In the genomic region with DNA sequence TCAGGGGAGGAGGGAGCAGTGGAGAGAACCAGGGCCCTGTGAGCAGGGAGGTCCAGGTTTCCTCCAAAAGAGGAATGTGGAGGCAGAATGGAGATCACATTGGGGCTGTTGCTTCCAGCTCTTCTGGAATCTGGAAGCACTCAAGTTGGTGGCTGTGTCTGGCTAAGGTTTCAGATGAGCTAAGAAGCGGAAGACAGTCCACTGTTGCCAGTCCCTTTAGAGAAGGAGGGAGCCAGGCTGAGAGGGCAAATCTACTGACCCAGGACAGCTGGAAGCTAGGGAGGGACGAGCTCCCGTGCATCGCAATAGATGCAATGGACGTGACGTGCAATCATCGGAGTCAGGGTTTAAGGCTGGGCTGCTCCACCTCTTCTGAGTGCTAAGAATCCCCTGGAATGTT, we compare ENCODE assay signal across 12 cellular contexts.
A peak's percentile ranks its signal among the peaks of the same experiment; 100 is the strongest.
DNase-seq lines count a peak whose midpoint lies in the region; TF ChIP-seq lines count a peak whose summit lies in the region.
"Had no signal": no experiment of that assay in that cellular context is flagged by ENCODE, and none has a peak within 500 bp of the region (broad histone marks: within the 10 kb centered on the region; RNA-seq: fewer than 3 reads in every experiment).

No MANE protein-coding gene starts in this region.

- H3K4me2 ChIP-seq in neuronal stem cell (ENCODE audit: insufficient read depth, low read length, poor library complexity, severe bottlenecking): no peak overlapping the region

- peak overlapping the region; percentile 25 for H3K9ac ChIP-seq in neuronal stem cell (ENCODE audit: low read depth, low read length, poor library complexity)
- H3K9ac ChIP-seq: BLaER1 treated with 17β-estradiol and CSF1 and Interleukin-3, amounts not matched to agents 10 nM and 100 nM had no signal

- no peak overlapping the region for H2AFZ ChIP-seq in neuronal stem cell (ENCODE audit: low read length)

- no peak overlapping the region for H2BK15ac ChIP-seq in neuronal stem cell (ENCODE audit: low read length)

- H2BK120ac ChIP-seq in neuronal stem cell (ENCODE audit: low read depth, low read length): no peak overlapping the region

- H3K27me3 ChIP-seq in H7 (ENCODE audit: control insufficient read depth, insufficient read depth, low read length) (no peaks in the 10 kb centered on the region; the same call in 1 of the 2 replicates), neuronal stem cell (ENCODE audit: control insufficient read depth in 3 of 3, insufficient read depth in 3 of 3, low read depth in 1 of 3, low read length in 3 of 3) (no peaks in the 10 kb centered on the region)
- H3K27me3 ChIP-seq: BLaER1 treated with 17β-estradiol and CSF1 and Interleukin-3, amounts not matched to agents 10 nM and 100 nM had no signal

- no peak overlapping the region for H3K27ac ChIP-seq in neuronal stem cell (replicated peaks; ENCODE audit: low read length)
- H3K27ac ChIP-seq: BLaER1 treated with 17β-estradiol and CSF1 and Interleukin-3, amounts not matched to agents 10 nM and 100 nM had no signal

- H3K4ac ChIP-seq in neuronal stem cell (ENCODE audit: low read length): no peak overlapping the region

- H2BK5ac ChIP-seq in neuronal stem cell (ENCODE audit: low read length): no peak overlapping the region

- WGBS in neuronal stem cell (ENCODE audit: extremely low coverage in 2 of 2, insufficient read length in 2 of 2, insufficient replicate concordance in 1 of 2), 2 donors: no CpG with 5 or more reads among the region's 7 CpGs

- peaks cover 0 to 3% of the 10 kb centered on the region in 2 donors for H3K9me3 ChIP-seq in neuronal stem cell (replicated peaks in 1 of 2; ENCODE audit: control insufficient read depth in 2 of 2, insufficient read depth in 1 of 2, low read depth in 1 of 2, low read length in 2 of 2)
- H3K9me3 ChIP-seq: Caco-2, HAP-1 had no signal

- H4K8ac ChIP-seq in neuronal stem cell (ENCODE audit: low read depth, low read length): no peak overlapping the region

- no peak overlapping the region for H2BK12ac ChIP-seq in neuronal stem cell (ENCODE audit: low read length)

- peak; percentile 8 for DNase-seq in H7
- DNase-seq in ecto neural progenitor cell (ENCODE audit: low spot score): peak; percentile 17
- peak; percentile 37 for DNase-seq in fibroblast of gingiva (ENCODE audit: low read depth)
- no peak for DNase-seq in neuronal stem cell (ENCODE audit: low spot score)
- DNase-seq in inferior parietal cortex (ENCODE audit: extremely low spot score): no peak
- DNase-seq in amniotic stem cell (lab: John Stamatoyannopoulos, UW): no peak
- no peak for DNase-seq in GM13977 (ENCODE audit: low spot score)
- no peak for DNase-seq in SHP77 treated with DMSO at 0.1 percent for 48 hours (lab: John Stamatoyannopoulos, UW)
- DNase-seq: Caco-2; CD4-positive, CD25-positive, alpha-beta regulatory T cell had no signal

- in situ Hi-C loops in GM13977 (cut with MboI; ENCODE audit: low pct_unique_long_range_greater_than_20kb, low sequenced_read_pairs, unreplicated experiment): no loop called here

- H3K14ac ChIP-seq in neuronal stem cell (ENCODE audit: low read length): peak overlapping the region; percentile 21

- H3K36me3 ChIP-seq in H7 (replicated peaks; ENCODE audit: control insufficient read depth, insufficient read depth, low read length) (no peaks in the 10 kb centered on the region), neuronal stem cell (replicated peaks in 1 of 2; ENCODE audit: control insufficient read depth in 2 of 2, insufficient read depth in 2 of 2, low read length in 2 of 2) (peaks cover 0 to 2% of the 10 kb centered on the region in 2 donors)
- H3K36me3 ChIP-seq: HAP-1 had no signal

- no peak overlapping the region for H2AK5ac ChIP-seq in neuronal stem cell (ENCODE audit: low read depth, low read length)

- no peak for TF ChIP-seq CTCF in GM13977 (IDR thresholded peaks at IDR 0.05; ENCODE audit: extremely low read depth, insufficient read depth, missing control alignments)

- no peak overlapping the region for H4K91ac ChIP-seq in neuronal stem cell (ENCODE audit: low read depth, low read length, poor library complexity)

- H3K79me1 ChIP-seq in neuronal stem cell (ENCODE audit: low read depth, low read length): no peaks in the 10 kb centered on the region

- H3K4me1 ChIP-seq in neuronal stem cell (ENCODE audit: control insufficient read depth in 2 of 2, insufficient read depth in 1 of 2, low read depth in 1 of 2, low read length in 2 of 2): no peaks in the 10 kb centered on the region
- H3K4me1 ChIP-seq: Caco-2, HAP-1 had no signal

- H3K4me3 ChIP-seq in H7 (ENCODE audit: insufficient read depth, low read depth, low read length) (no peak overlapping the region), neuronal stem cell (ENCODE audit: low read length in 2 of 2) (peak overlapping the region in 1 of 2 donors; percentile 18)
- H3K4me3 ChIP-seq: BLaER1 treated with 17β-estradiol and CSF1 and Interleukin-3, amounts not matched to agents 10 nM and 100 nM; HAP-1 had no signal

- no peak overlapping the region for H3K23ac ChIP-seq in neuronal stem cell (ENCODE audit: low read depth, low read length, poor library complexity)

- H3K18ac ChIP-seq in neuronal stem cell (ENCODE audit: low read length): peak overlapping the region; percentile 1

Comparison
In these comparisons a context has a peak if more than half of its experiments do, and no peak if none do; other contexts are left out.
1. DNase-seq: peak in H7 (single experiment), ecto neural progenitor cell (single experiment) and fibroblast of gingiva (single experiment); none in neuronal stem cell (single experiment), inferior parietal cortex (single experiment), amniotic stem cell (single experiment), GM13977 (single experiment) and SHP77 treated with DMSO at 0.1 percent for 48 hours (single experiment).